In genomic region chrX:6574762-6575161, GRCh38 we compare ENCODE assay signal across 20 cellular contexts. TPM values are rescaled to one million over a fixed set of nuclear protein-coding genes. Genes with fewer than 3 reads are reported as not detected.
DNase-seq lines count a peak whose midpoint lies in the region; ATAC-seq, FAIRE-seq and TF ChIP-seq lines count a peak whose summit lies in the region.
"Had no signal": no experiment of that assay in that cellular context is flagged by ENCODE, and none has a peak within 500 bp of the region (broad histone marks: within the 10 kb centered on the region; RNA-seq: fewer than 3 reads in every experiment).

No MANE protein-coding gene starts in this region.

- TF ChIP-seq RAD21 in liver (IDR thresholded peaks at IDR 0.05) = peak in 1 of 2 donors; percentile 58
- no peak for TF ChIP-seq RAD21 in HepG2 (CRISPR knock-in tag; IDR thresholded peaks at IDR 0.05)
- TF ChIP-seq RAD21 in H1 (IDR thresholded peaks at IDR 0.05 in 1 of 2, conservative IDR thresholded peaks at IDR 0.05 in 1 of 2; ENCODE audit: low read depth in 2 of 2, low read length in 2 of 2) = peak; percentile 33 to 46; a peak in 3 of 4 replicates

- WGBS in liver = 74% methylated on average over 5 of the region's 5 CpGs
- WGBS in HepG2 (ENCODE audit: low lambda C conversion rate) = under 1% methylated on average over 5 of the region's 5 CpGs
- WGBS in H1 (ENCODE audit: extremely low coverage in 1 of 2, insufficient coverage in 1 of 2, insufficient read length in 1 of 2, insufficient replicate concordance in 2 of 2, low coverage in 1 of 2, low lambda C conversion rate in 2 of 2, missing lambda C conversion rate in 1 of 2), 2 experiments = 89% methylated on average over 3 of the region's 5 CpGs; no CpG with 5 or more reads in 1 of the 2 experiments
- 67 to 75% (median 69%) methylated on average over 5 of the region's 5 CpGs for WGBS in psoas muscle, 3 donors
- 68 to 70% methylated on average over 5 of the region's 5 CpGs for WGBS in aorta, 2 donors

- CTCF ChIA-PET in HepG2 (lab: Yijun Ruan, JAX; ENCODE audit: low intra/inter-chr PET ratio, low total read pairs) (no interaction called here), H1 (lab: Charles Lee; ENCODE audit: partially characterized antibody) (interaction anchor here (0.7 to 1.8 kb wide), 5 partner anchors 14 to 283 kb away, joined by 3 to 4 read pairs (median 4); no protein-coding TSS in a partner anchor)

- no peaks in the 10 kb centered on the region for H3K23me2 ChIP-seq in H1 (ENCODE audit: low read depth, low read length)

- H3K4me1 ChIP-seq in liver (ENCODE audit: control insufficient read depth in 4 of 4, insufficient read depth in 4 of 4, low read length in 3 of 4) = no peaks in the 10 kb centered on the region
- no peaks in the 10 kb centered on the region for H3K4me1 ChIP-seq in HepG2 (ENCODE audit: insufficient read depth, low read length)
- H3K4me1 ChIP-seq in MM.1S (ENCODE audit: low read length) = no peaks in the 10 kb centered on the region
- no peaks in the 10 kb centered on the region for H3K4me1 ChIP-seq in H1 (replicated peaks in 1 of 4; ENCODE audit: control insufficient read depth in 3 of 4, insufficient read depth in 4 of 4, low read length in 3 of 4)
- no peaks in the 10 kb centered on the region for H3K4me1 ChIP-seq in psoas muscle
- H3K4me1 ChIP-seq in aorta (ENCODE audit: control insufficient read depth in 1 of 2, insufficient read depth in 2 of 2, low read length in 2 of 2) = no peaks in the 10 kb centered on the region
- H3K4me1 ChIP-seq: left lung, stomach had no signal

- no peaks in the 10 kb centered on the region for H3K79me1 ChIP-seq in H1 (ENCODE audit: low read depth, low read length)

- H3K4me3 ChIP-seq in liver (ENCODE audit: low read depth in 1 of 3, low read length in 3 of 3) = no peak overlapping the region
- no peak overlapping the region for H3K4me3 ChIP-seq in HepG2 (replicated peaks in 1 of 3; ENCODE audit: insufficient read depth in 1 of 3, low read depth in 2 of 3, low read length in 3 of 3)
- H3K4me3 ChIP-seq in MM.1S (ENCODE audit: low read length) = no peak overlapping the region
- H3K4me3 ChIP-seq in H1 (ENCODE audit: extremely low read depth in 1 of 4, insufficient read depth in 2 of 4, low read depth in 3 of 4, low read length in 4 of 4) = no peak overlapping the region
- H3K4me3 ChIP-seq in psoas muscle = no peak overlapping the region
- no peak overlapping the region for H3K4me3 ChIP-seq in aorta (ENCODE audit: low read length in 2 of 2)
- H3K4me3 ChIP-seq: left lung, SK-N-MC, stomach had no signal

- no peak overlapping the region for H4K8ac ChIP-seq in H1 (ENCODE audit: extremely low read depth, insufficient read depth, low read length)

- POLR2A ChIA-PET in HepG2 (lab: Yijun Ruan, JAX) = no interaction called here
- POLR2A ChIA-PET in H1 (lab: Charles Lee; ENCODE audit: partially characterized antibody) = no interaction called here

- H4K91ac ChIP-seq in H1 (replicated peaks; ENCODE audit: insufficient read length, low read length) = no peak overlapping the region

- H3K27ac ChIP-seq in liver (ENCODE audit: low read depth in 1 of 2, low read length in 2 of 2) (no peak overlapping the region), HepG2 (ENCODE audit: extremely low read length, insufficient read depth, low read length) (no peak overlapping the region), MM.1S (ENCODE audit: low read length) (no peak overlapping the region), H1 (ENCODE audit: low read depth, low read length) (no peak overlapping the region), psoas muscle (no peak overlapping the region), aorta (ENCODE audit: low read depth in 1 of 2, low read length in 2 of 2) (no peak overlapping the region)
- H3K27ac ChIP-seq: left lung, SK-N-MC, stomach had no signal

- H4K20me1 ChIP-seq in HepG2 (ENCODE audit: insufficient read depth, low read length) (no peaks in the 10 kb centered on the region), MM.1S (ENCODE audit: insufficient read depth, low read length) (no peaks in the 10 kb centered on the region), H1 (replicated peaks in 1 of 2; ENCODE audit: control insufficient read depth in 1 of 2, insufficient read depth in 2 of 2, low read length in 2 of 2) (no peaks in the 10 kb centered on the region)

- H3K9ac ChIP-seq in liver (ENCODE audit: low read depth in 1 of 2, low read length in 2 of 2) (no peak overlapping the region), HepG2 (ENCODE audit: insufficient read depth, low read depth, low read length) (no peak overlapping the region), MM.1S (ENCODE audit: low read length) (no peak overlapping the region), H1 (replicated peaks in 1 of 4; ENCODE audit: extremely low read depth in 1 of 4, low read depth in 3 of 4, low read length in 3 of 4) (no peak overlapping the region)

- ATAC-seq in HepG2 = no peak
- ATAC-seq in psoas muscle = no peak
- ATAC-seq in HG03378 (IDR thresholded peaks at IDR 0.05; ENCODE audit: unreplicated experiment) = no peak
- ATAC-seq in aorta (ENCODE audit: low FRiP score) = no peak
- ATAC-seq: activated CD8-positive, alpha-beta T cell treated with anti-CD3 and anti-CD28 coated beads for 36 hours; activated T-cell treated with anti-CD3 and anti-CD28 coated beads, Interleukin-2, amount 50 U/mL, for 72 hours; left lung had no signal

- H2BK5ac ChIP-seq in H1 (ENCODE audit: low read depth, low read length) = no peak overlapping the region

- H2BK120ac ChIP-seq in H1 (replicated peaks; ENCODE audit: low read depth, low read length) = no peak overlapping the region

- H2AFZ ChIP-seq in HepG2 (ENCODE audit: low read length) = no peak overlapping the region
- H2AFZ ChIP-seq in MM.1S (ENCODE audit: low read length) = no peak overlapping the region
- H2AFZ ChIP-seq in H1 (ENCODE audit: low read length) = no peak overlapping the region

- in situ Hi-C loops in HepG2 (cut with HindIII; ENCODE audit: extremely low pct_ligation_motif_present, low pct_unique_long_range_greater_than_20kb) = no loop called here

- no peak overlapping the region for H2AK5ac ChIP-seq in H1 (ENCODE audit: low read depth, low read length)

- no peak overlapping the region for H2BK15ac ChIP-seq in H1 (ENCODE audit: low read length)

- H3K23ac ChIP-seq in H1 (ENCODE audit: insufficient read length) = no peak overlapping the region

- no peak overlapping the region for H3K56ac ChIP-seq in H1 (replicated peaks; ENCODE audit: insufficient read length, low read depth, low read length)

- TF ChIP-seq POLR2A in HepG2 (IDR thresholded peaks at IDR 0.05; ENCODE audit: insufficient read depth in 1 of 2, low read depth in 2 of 2, low read length in 2 of 2) (no peak), H1 (IDR thresholded peaks at IDR 0.05; ENCODE audit: control extremely low read depth in 1 of 2, low read depth in 2 of 2, low read length in 2 of 2) (no peak), GM12891 (IDR thresholded peaks at IDR 0.05; ENCODE audit: low read depth, low read length) (no peak)

- H2BK20ac ChIP-seq in H1 (ENCODE audit: low read length) = no peak overlapping the region

- H3K79me2 ChIP-seq in HepG2 (ENCODE audit: insufficient read depth, low read length) = no peaks in the 10 kb centered on the region
- H3K79me2 ChIP-seq in MM.1S (ENCODE audit: low read length) = no peaks in the 10 kb centered on the region
- H3K79me2 ChIP-seq in H1 (ENCODE audit: control insufficient read depth in 1 of 2, insufficient read depth in 2 of 2, low read length in 2 of 2) = no peaks in the 10 kb centered on the region

- H3K14ac ChIP-seq in H1 (ENCODE audit: insufficient read length) = no peak overlapping the region

- DNase-seq in HepG2 (ENCODE audit: low spot score) = no peak
- no peak for DNase-seq in MM.1S
- DNase-seq in H1 (ENCODE audit: low read depth in 1 of 2, low spot score in 2 of 2) = peak; percentile 3 to 45
- DNase-seq in psoas muscle = no peak
- no peak for DNase-seq in aorta
- no peak for DNase-seq in GM12891 (ENCODE audit: insufficient read length, low spot score)
- DNase-seq: activated CD8-positive, alpha-beta T cell treated with anti-CD3 and anti-CD28 coated beads for 36 hours; activated T-cell treated with anti-CD3 and anti-CD28 coated beads, Interleukin-2, amount 50 U/mL, for 72 hours; cerebellar nuclear complex; COR-L47; left lung; MV-4-11; NCI-H2171 treated with DMSO at 0.1 percent for 48 hours; stomach had no signal

- peak; percentile 15 for TF ChIP-seq CTCF in liver (IDR thresholded peaks at IDR 0.05; ENCODE audit: low read depth, low read length, missing input control)
- TF ChIP-seq CTCF in HepG2 (CRISPR knock-in tag; IDR thresholded peaks at IDR 0.05) = no peak
- peak; percentile 16; the same call in 1 of the 2 replicates for TF ChIP-seq CTCF in MM.1S (IDR thresholded peaks at IDR 0.05; ENCODE audit: low read length)
- peak; percentile 24 to 39 (median 29) for TF ChIP-seq CTCF in H1 (IDR thresholded peaks at IDR 0.05; ENCODE audit: control extremely low read depth in 1 of 3, insufficient read depth in 1 of 3, low read depth in 1 of 3, low read length in 3 of 3)
- TF ChIP-seq CTCF in psoas muscle (IDR thresholded peaks at IDR 0.05) = no peak

- H2BK12ac ChIP-seq in H1 (ENCODE audit: low read depth, low read length) = no peak overlapping the region

- FAIRE-seq in HepG2 (lab: Jason Lieb, UNC) = no peak
- FAIRE-seq in H1 (lab: Jason Lieb, UNC) = peak; percentile 36
- no peak for FAIRE-seq in GM12891 (lab: Jason Lieb, UNC)

- no peaks in the 10 kb centered on the region for H3F3A ChIP-seq in MM.1S (ENCODE audit: insufficient read depth, low read length)

- H4K5ac ChIP-seq in H1 (ENCODE audit: insufficient read length, low read depth, low read length) = no peak overlapping the region

- H3K36me3 ChIP-seq in liver (ENCODE audit: control insufficient read depth in 4 of 4, insufficient read depth in 3 of 4, low read depth in 1 of 4, low read length in 3 of 4) (no peaks in the 10 kb centered on the region), HepG2 (replicated peaks in 1 of 2; ENCODE audit: control insufficient read depth in 1 of 2, insufficient read depth in 2 of 2, low read length in 2 of 2) (no peaks in the 10 kb centered on the region), MM.1S (replicated peaks; ENCODE audit: insufficient read depth, low read length) (no peaks in the 10 kb centered on the region), H1 (ENCODE audit: control insufficient read depth in 2 of 4, insufficient read depth in 4 of 4, low read length in 3 of 4) (no peaks in the 10 kb centered on the region), psoas muscle (ENCODE audit: insufficient read depth in 1 of 2, low read depth in 1 of 2) (no peaks in the 10 kb centered on the region), aorta (ENCODE audit: control insufficient read depth in 1 of 2, insufficient read depth in 2 of 2, low read length in 1 of 2) (no peaks in the 10 kb centered on the region)
- H3K36me3 ChIP-seq: left lung, stomach had no signal

- no peaks in the 10 kb centered on the region for H3K9me3 ChIP-seq in liver (ENCODE audit: control insufficient read depth in 4 of 4, low read length in 3 of 4)
- H3K9me3 ChIP-seq in HepG2 (ENCODE audit: low read length) = no peaks in the 10 kb centered on the region; the same call in 1 of the 2 replicates
- H3K9me3 ChIP-seq in MM.1S (replicated peaks; ENCODE audit: insufficient read depth, low read length) = no peaks in the 10 kb centered on the region
- H3K9me3 ChIP-seq in H1 (ENCODE audit: insufficient read depth in 2 of 2, low read depth in 1 of 2, low read length in 1 of 2) = no peaks in the 10 kb centered on the region
- no peaks in the 10 kb centered on the region for H3K9me3 ChIP-seq in psoas muscle
- H3K9me3 ChIP-seq in aorta (ENCODE audit: control insufficient read depth, low read length) = no peaks in the 10 kb centered on the region
- H3K9me3 ChIP-seq: left lung, stomach had no signal

- no peak overlapping the region for H3K18ac ChIP-seq in H1 (ENCODE audit: extremely low read depth, low read length)

- TF ChIP-seq EP300 in HepG2 (IDR thresholded peaks at IDR 0.05; ENCODE audit: low read depth in 2 of 2, low read length in 2 of 2) = no peak
- no peak for TF ChIP-seq EP300 in HepG2 (CRISPR knock-in tag; IDR thresholded peaks at IDR 0.05; ENCODE audit: borderline replicate concordance)
- TF ChIP-seq EP300 in H1 (IDR thresholded peaks at IDR 0.05; ENCODE audit: borderline replicate concordance in 1 of 2, low read depth in 2 of 2, low read length in 2 of 2) = no peak

- intact Hi-C loops in HepG2 (cut with micrococcal nuclease; ENCODE audit: unreplicated experiment) (no loop called here), psoas muscle (cut with DNase I) (no loop called here), aorta (cut with DNase I) (no loop called here)

- H3K4ac ChIP-seq in H1 (replicated peaks; ENCODE audit: insufficient read length, low read depth, low read length) = no peak overlapping the region

- H3K9me2 ChIP-seq in MM.1S (replicated peaks; ENCODE audit: insufficient read depth, low read length) = no peaks in the 10 kb centered on the region

- BruUV-seq in HepG2 (replicated peaks; lab: Mats Ljungman, UMichigan) = no TSS peak

- H3K4me2 ChIP-seq in HepG2 (ENCODE audit: low read depth, low read length) = no peak overlapping the region
- H3K4me2 ChIP-seq in MM.1S (ENCODE audit: low read depth, low read length) = no peak overlapping the region
- H3K4me2 ChIP-seq in H1 (ENCODE audit: insufficient read depth in 1 of 2, low read depth in 2 of 2, low read length in 2 of 2) = no peak overlapping the region

- H3K27me3 ChIP-seq in liver (ENCODE audit: control insufficient read depth in 4 of 4, insufficient read depth in 4 of 4, low read length in 3 of 4) = no peaks in the 10 kb centered on the region
- H3K27me3 ChIP-seq in HepG2 (ENCODE audit: control insufficient read depth in 1 of 2, insufficient read depth in 2 of 2, low read length in 2 of 2) = no peaks in the 10 kb centered on the region
- H3K27me3 ChIP-seq in MM.1S (replicated peaks; ENCODE audit: insufficient read depth, low read length) = no peaks in the 10 kb centered on the region
- no peaks in the 10 kb centered on the region for H3K27me3 ChIP-seq in H1 (replicated peaks in 1 of 4; ENCODE audit: control insufficient read depth in 3 of 4, extremely low read depth in 1 of 4, insufficient read depth in 3 of 4, low read length in 3 of 4)
- H3K27me3 ChIP-seq in psoas muscle (ENCODE audit: insufficient read depth in 3 of 3, low read length in 2 of 3) = no peaks in the 10 kb centered on the region
- H3K27me3 ChIP-seq in aorta (ENCODE audit: control insufficient read depth in 1 of 2, insufficient read depth in 2 of 2, low read length in 1 of 2) = no peaks in the 10 kb centered on the region
- H3K27me3 ChIP-seq: left lung, stomach had no signal

RNA-seq across cellular contexts. Expression of gene VCX3A, which starts 39.8 kb away (rescaled TPM):
- total RNA-seq in liver (not detected), HepG2 (2016; rRNA removed; fragmentation: Illumina TruSeq; extraction: Trizol) (not detected in 2 replicates), psoas muscle (not detected), aorta (not detected)
- polyA plus RNA-seq in liver (not detected), HepG2 (2011; rRNA removed) (0.08 and 0.11 TPM in 2 replicates), H1 (2011; rRNA removed) (0.30 and 0.38 TPM in 2 replicates), psoas muscle (not detected), aorta (not detected)
- total RNA-seq in HepG2 (2016; cell fraction: cytosol; rRNA removed; fragmentation: Illumina TruSeq; extraction: Trizol; ENCODE audit: low read depth) = not detected in 2 replicates
- not detected in 2 replicates for total RNA-seq in HepG2 (2016; cell fraction: insoluble cytoplasmic fraction; rRNA removed; fragmentation: Illumina TruSeq; extraction: Trizol)
- total RNA-seq in HepG2 (2016; cell fraction: membrane; rRNA removed; fragmentation: Illumina TruSeq; extraction: Trizol) = not detected in 2 replicates
- not detected in 2 replicates for total RNA-seq in HepG2 (2016; cell fraction: nucleus; rRNA removed; fragmentation: Illumina TruSeq; extraction: Trizol)
- not detected in 2 replicates for polyA plus RNA-seq in HepG2 (2011; cell fraction: cytosol; rRNA removed)
- 0.29 and 0.45 TPM in 2 replicates for polyA plus RNA-seq in HepG2 (2011; cell fraction: nucleus; rRNA removed)
- polyA plus RNA-seq in HepG2 (2012) = not detected in 2 replicates
- polyA plus RNA-seq in HepG2 (2016; cell fraction: cytosol; fragmentation: Illumina TruSeq; extraction: Trizol; ENCODE audit: low read depth) = not detected in 2 replicates
- not detected in 2 replicates for polyA plus RNA-seq in HepG2 (2016; cell fraction: insoluble cytoplasmic fraction; fragmentation: Illumina TruSeq; extraction: Trizol; ENCODE audit: low read depth)
- polyA plus RNA-seq in HepG2 (2016; cell fraction: membrane; fragmentation: Illumina TruSeq; extraction: Trizol; ENCODE audit: low read depth) = not detected in 2 replicates
- polyA plus RNA-seq in HepG2 (2016; cell fraction: nucleus; fragmentation: Illumina TruSeq; extraction: Trizol; ENCODE audit: insufficient read depth, low read depth) = 0.53 and 1.1 TPM in 2 replicates
- polyA minus RNA-seq in HepG2 (2011; rRNA and poly(A)+ RNA removed; ENCODE audit: low replicate concordance) = not detected in 2 replicates
- polyA minus RNA-seq in HepG2 (2011; cell fraction: cytosol; rRNA and poly(A)+ RNA removed) = not detected in 2 replicates
- not detected in 2 replicates for polyA minus RNA-seq in HepG2 (2011; cell fraction: nucleus; rRNA and poly(A)+ RNA removed)
- total RNA-seq in H1 (2021; fragmentation: NEBNext Ultra II Directional; extraction: Animal tissue kit (Norgen Biotek cat#: 25700)) = 0.46 and 0.63 TPM in 2 replicates
- 0.41 TPM for polyA plus RNA-seq in H1 (2011; cell fraction: cytosol; rRNA removed)
- polyA plus RNA-seq in H1 (2011; cell fraction: nucleus; rRNA removed) = 1.2 TPM
- 0.21 to 0.33 TPM (median 0.24 TPM) in 3 of 4 replicates, not detected in the other for polyA plus RNA-seq in H1 (2012, experiment 1 of 2)
- polyA plus RNA-seq in H1 (2012, experiment 2 of 2) = not detected
- 0.81 TPM for polyA plus RNA-seq in H1 (2013, experiment 1 of 2)
- polyA plus RNA-seq in H1 (2013, experiment 2 of 2) = 0.28 TPM
- polyA minus RNA-seq in H1 (2011; rRNA and poly(A)+ RNA removed) = not detected in 2 replicates
- polyA minus RNA-seq in H1 (2011; cell fraction: cytosol; rRNA and poly(A)+ RNA removed) = not detected
- not detected for polyA minus RNA-seq in H1 (2011; cell fraction: nucleus; rRNA and poly(A)+ RNA removed)
- polyA plus RNA-seq in GM12891 (2012; ENCODE audit: low read depth, missing spikeins) = 0.18 TPM
- total RNA-seq: activated CD8-positive, alpha-beta T cell treated with anti-CD3 and anti-CD28 coated beads for 36 hours; activated T-cell treated with anti-CD3 and anti-CD28 coated beads, Interleukin-2, amount 50 U/mL, for 72 hours; fibroblast of villous mesenchyme; left lung; posterior vena cava; stomach; urinary bladder had no signal
- polyA plus RNA-seq: urinary bladder had no signal

Comparison
In these comparisons a context has a peak if more than half of its experiments do, and no peak if none do; other contexts are left out.
1. CTCF ChIP-seq: peak in liver (single experiment), MM.1S (single experiment) and H1 (3 of 3); none in HepG2 (single experiment) and psoas muscle (single experiment).
2. DNase-seq: peak in H1 (2 of 2); none in HepG2 (single experiment), MM.1S (single experiment), psoas muscle (0 of 2), aorta (0 of 2) and GM12891 (single experiment).